In genomic region chr6:34511214-34511922, GRCh38 we compare ENCODE assay signal across 25 cellular contexts. TPM values are rescaled to one million over a fixed set of nuclear protein-coding genes. Genes with fewer than 3 reads are reported as not detected.
"Had no signal": no experiment of that assay in that cellular context is flagged by ENCODE, and none has a peak within 500 bp of the region (broad histone marks: within the 10 kb centered on the region; RNA-seq: fewer than 3 reads in every experiment).

No MANE protein-coding gene starts in this region.

- H3K36me3 Mint-ChIP-seq: activated CD4-positive, alpha-beta memory T cell treated with anti-CD3 and anti-CD28 coated beads for 36 hours; activated naive CD8-positive, alpha-beta T cell treated with anti-CD3 and anti-CD28 coated beads for 36 hours had no signal

- H3K36me3 ChIP-seq: esophagus squamous epithelium, heart right ventricle, left ventricle myocardium inferior, right atrium auricular region, tibial artery, vagina had no signal

- DNase-seq: activated CD4-positive, alpha-beta memory T cell treated with anti-CD3 and anti-CD28 coated beads for 36 hours; activated CD4-positive, alpha-beta T cell treated with anti-CD3 and anti-CD28 coated beads for 4 hours; activated CD8-positive, alpha-beta memory T cell treated with anti-CD3 and anti-CD28 coated beads, Interleukin-2, amount 10 ng/mL, durations not matched to agents 7 days and 5 days; activated naive CD4-positive, alpha-beta T cell; activated naive CD8-positive, alpha-beta T cell treated with anti-CD3 and anti-CD28 coated beads for 36 hours; amniotic stem cell; cortex of kidney; effector CD4-positive, alpha-beta T cell; esophagus squamous epithelium; heart right ventricle; immature natural killer cell; kidney glomerular epithelial cell; naive thymus-derived CD4-positive, alpha-beta T cell; stimulated activated CD4-positive, alpha-beta T cell treated with anti-CD3 and anti-CD28 coated beads, Interleukin-12 subunit alpha, Interleukin-12 subunit beta, amount 100 ng/mL, for 4 hours; stimulated activated CD4-positive, alpha-beta T cell treated with anti-CD3 and anti-CD28 coated beads, Interleukin-1b, Interleukin-23, amount 100 ng/mL, for 48 hours; stimulated activated naive CD4-positive, alpha-beta T cell treated with Interleukin-2 at 50 U/mL for 16 hours; T-helper 17 cell; tibial artery had no signal

- H3K4me1 Mint-ChIP-seq: activated CD8-positive, alpha-beta memory T cell treated with anti-CD3 and anti-CD28 coated beads, Interleukin-2, amount 10 ng/mL, durations not matched to agents 7 days and 5 days; activated naive CD8-positive, alpha-beta T cell treated with anti-CD3 and anti-CD28 coated beads for 36 hours; immature natural killer cell had no signal

- H3K9me3 Mint-ChIP-seq: activated naive CD8-positive, alpha-beta T cell treated with anti-CD3 and anti-CD28 coated beads for 36 hours had no signal

- H3K4me1 ChIP-seq: left ventricle myocardium inferior had no signal

- H3K27me3 ChIP-seq: right atrium auricular region, vagina had no signal

- FAIRE-seq: endothelial cell of umbilical vein had no signal

- H3K4me3 ChIP-seq: esophagus squamous epithelium, heart right ventricle, left ventricle myocardium inferior, right atrium auricular region, tibial artery, vagina had no signal

- H3K27ac ChIP-seq: esophagus squamous epithelium, heart right ventricle, left ventricle myocardium inferior, right atrium auricular region, tibial artery, vagina, VCaP had no signal

- ATAC-seq: activated CD8-positive, alpha-beta memory T cell treated with anti-CD3 and anti-CD28 coated beads, Interleukin-2, amount 10 ng/mL, durations not matched to agents 7 days and 5 days; heart right ventricle; naive thymus-derived CD4-positive, alpha-beta T cell; T-helper 17 cell had no signal

- H3K27me3 Mint-ChIP-seq: activated CD4-positive, alpha-beta memory T cell treated with anti-CD3 and anti-CD28 coated beads for 36 hours had no signal

- H3K27ac Mint-ChIP-seq: activated CD4-positive, alpha-beta memory T cell treated with anti-CD3 and anti-CD28 coated beads for 36 hours; activated CD8-positive, alpha-beta memory T cell treated with anti-CD3 and anti-CD28 coated beads, Interleukin-2, amount 10 ng/mL, durations not matched to agents 7 days and 5 days; activated naive CD8-positive, alpha-beta T cell treated with anti-CD3 and anti-CD28 coated beads for 36 hours; immature natural killer cell; memory B cell; naive thymus-derived CD4-positive, alpha-beta T cell; progenitor cell of endocrine pancreas; T-helper 17 cell had no signal

- H3K4me3 Mint-ChIP-seq: activated CD4-positive, alpha-beta memory T cell treated with anti-CD3 and anti-CD28 coated beads for 36 hours; activated CD8-positive, alpha-beta memory T cell treated with anti-CD3 and anti-CD28 coated beads, Interleukin-2, amount 10 ng/mL, durations not matched to agents 7 days and 5 days; activated naive CD8-positive, alpha-beta T cell treated with anti-CD3 and anti-CD28 coated beads for 36 hours; immature natural killer cell; memory B cell; naive thymus-derived CD4-positive, alpha-beta T cell; T-helper 17 cell had no signal

RNA-seq across cellular contexts. Expression of gene SPDEF, which starts 44.8 kb away (rescaled TPM):
- total RNA-seq: activated naive CD8-positive, alpha-beta T cell treated with anti-CD3 and anti-CD28 coated beads for 36 hours; endothelial cell of umbilical vein; vagina had no signal
- polyA plus RNA-seq: endothelial cell of umbilical vein; immature natural killer cell; naive thymus-derived CD4-positive, alpha-beta T cell had no signal

RNA-seq across cellular contexts. Expression of gene PACSIN1, which starts 45.5 kb away (rescaled TPM):
- total RNA-seq: endothelial cell of umbilical vein, esophagus squamous epithelium had no signal
